Comparison of ENCODE assay signal across 14 cellular contexts in the genomic region with DNA sequence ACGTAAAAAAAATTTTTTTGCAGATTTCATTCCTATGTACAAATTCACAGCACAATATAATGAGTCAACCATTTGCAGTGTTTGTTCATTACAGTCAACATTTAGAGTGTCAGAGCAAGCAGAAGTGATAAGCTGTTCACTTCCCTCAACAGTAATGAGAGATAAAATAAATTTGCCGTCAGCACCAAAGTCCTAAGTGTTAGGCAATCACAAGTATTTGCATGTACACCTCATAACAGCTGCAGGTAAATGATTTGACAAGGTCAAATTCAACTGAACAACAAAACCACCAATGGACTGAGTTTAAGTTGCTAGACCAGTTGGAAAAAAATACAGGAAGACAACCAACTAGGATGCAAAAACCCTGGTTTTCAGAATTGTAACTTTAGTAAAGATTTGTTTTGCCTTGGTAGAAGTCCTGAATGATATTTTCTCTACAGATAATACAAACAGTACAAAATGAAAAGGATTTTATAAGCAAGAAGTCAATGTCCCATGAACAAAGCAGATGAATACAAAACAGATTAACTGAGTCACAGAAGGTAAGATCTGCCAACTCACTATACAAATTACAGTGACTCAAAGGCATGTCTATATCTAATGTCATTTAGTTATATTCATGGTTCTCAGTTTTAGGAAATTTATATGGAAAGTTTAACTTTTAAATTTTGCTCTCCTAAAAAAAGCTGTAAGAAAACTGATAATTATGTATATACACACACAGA. TPM values are rescaled to one million over a fixed set of nuclear protein-coding genes. Genes with fewer than 3 reads are reported as not detected.
DNase-seq lines count a peak whose midpoint lies in the region; ATAC-seq and TF ChIP-seq lines count a peak whose summit lies in the region.
"Had no signal": no experiment of that assay in that cellular context is flagged by ENCODE, and none has a peak within 500 bp of the region (broad histone marks: within the 10 kb centered on the region; RNA-seq: fewer than 3 reads in every experiment).

No MANE protein-coding gene starts in this region.

- no peak overlapping the region for H2AFZ ChIP-seq in OCI-LY7 (ENCODE audit: low read length)

- H3K79me2 ChIP-seq in OCI-LY7 (ENCODE audit: insufficient read depth, low read depth, low read length) = peaks cover 100% of the 10 kb centered on the region

- peak; percentile 51 for ATAC-seq in HG03354 (IDR thresholded peaks at IDR 0.05; ENCODE audit: poor library complexity, severe bottlenecking, unreplicated experiment)
- peak; percentile 92 for ATAC-seq in left colon
- no peak for ATAC-seq in stimulated activated naive CD8-positive, alpha-beta T cell treated with anti-CD3 and anti-CD28 coated beads, Interleukin-15, amount 100 ng/mL, for 72 hours

- H3K27me3 Mint-ChIP-seq in Calu3 (ENCODE audit: unreplicated experiment) = no peaks in the 10 kb centered on the region
- peaks cover 9% of the 10 kb centered on the region for H3K27me3 Mint-ChIP-seq in osteocyte (ENCODE audit: unreplicated experiment)
- peaks cover 16% of the 10 kb centered on the region for H3K27me3 Mint-ChIP-seq in stimulated activated naive CD8-positive, alpha-beta T cell treated with anti-CD3 and anti-CD28 coated beads, Interleukin-15, amount 100 ng/mL, for 72 hours

- peaks cover 17% of the 10 kb centered on the region; the same call in 1 of the 2 replicates for H3K9me3 ChIP-seq in OCI-LY7 (ENCODE audit: low read length)

- peak overlapping the region; percentile 57 for H3K4me2 ChIP-seq in OCI-LY7 (ENCODE audit: low read length)

- no TSS peak for BruUV-seq in Calu3 (replicated peaks; lab: Mats Ljungman, UMichigan)
- no TSS peak for BruUV-seq in OCI-LY7 (replicated peaks; lab: Mats Ljungman, UMichigan)

- DNase-seq in Calu3 (peak; percentile 51), OCI-LY7 (ENCODE audit: low spot score) (peak; percentile 44), left colon (no peak), osteocyte (ENCODE audit: extremely low spot score, unreplicated experiment) (no peak), AG08396 (ENCODE audit: low spot score) (no peak), NCI-H1105 treated with DMSO at 0.1 percent for 48 hours (lab: John Stamatoyannopoulos, UW) (no peak)
- no peak for DNase-seq in stimulated activated naive CD8-positive, alpha-beta T cell treated with anti-CD3 and anti-CD28 coated beads, Interleukin-15, amount 100 ng/mL, for 72 hours
- DNase-seq: activated CD4-positive, alpha-beta T cell treated with anti-CD3 and anti-CD28 coated beads for 48 hours; MV-4-11; posterior cingulate gyrus had no signal

- H3K4me1 ChIP-seq in OCI-LY7 (ENCODE audit: insufficient read depth, low read length, poor library complexity, severe bottlenecking) = peaks cover 64% of the 10 kb centered on the region

- POLR2A ChIA-PET in OCI-LY7 (lab: Charles Lee) = interaction anchor here (0.6 to 1.5 kb wide), 17 partner anchors 9 to 686 kb away, joined by 3 to 7 read pairs (median 4); no protein-coding TSS in a partner anchor

- H3K9me3 Mint-ChIP-seq in Calu3 (ENCODE audit: low read depth, unreplicated experiment) (peaks cover 2% of the 10 kb centered on the region), osteocyte (ENCODE audit: unreplicated experiment) (no peaks in the 10 kb centered on the region)
- no peaks in the 10 kb centered on the region for H3K9me3 Mint-ChIP-seq in stimulated activated naive CD8-positive, alpha-beta T cell treated with anti-CD3 and anti-CD28 coated beads, Interleukin-15, amount 100 ng/mL, for 72 hours
- H3K9me3 Mint-ChIP-seq: activated T-helper 2 cell treated with anti-CD3 and anti-CD28 coated beads, Interferon-gamma antibody, Interleukin-2, Interleukin-4, amounts not matched to agents 10 μg/mL and 5 μg/mL and 100 μg/mL, durations not matched to agents 14 hours and 24 hours and 36 hours; brain; mesothelial cell of epicardium had no signal

- peak overlapping the region; percentile 20 for H3K4me3 ChIP-seq in OCI-LY7 (ENCODE audit: low read depth, low read length, poor library complexity, severe bottlenecking)

- H3K36me3 Mint-ChIP-seq in Calu3 (ENCODE audit: insufficient read depth, unreplicated experiment) = peaks cover 24% of the 10 kb centered on the region
- H3K36me3 Mint-ChIP-seq in osteocyte (ENCODE audit: unreplicated experiment) = no peaks in the 10 kb centered on the region
- H3K36me3 Mint-ChIP-seq: brain, mesothelial cell of epicardium had no signal

- H3K4me1 Mint-ChIP-seq in Calu3 (ENCODE audit: low read depth, unreplicated experiment) (peaks cover 78% of the 10 kb centered on the region), osteocyte (ENCODE audit: unreplicated experiment) (no peaks in the 10 kb centered on the region)
- no peaks in the 10 kb centered on the region for H3K4me1 Mint-ChIP-seq in stimulated activated naive CD8-positive, alpha-beta T cell treated with anti-CD3 and anti-CD28 coated beads, Interleukin-15, amount 100 ng/mL, for 72 hours
- H3K4me1 Mint-ChIP-seq: brain had no signal

- H3K27ac Mint-ChIP-seq in Calu3 (ENCODE audit: unreplicated experiment) = peak overlapping the region; percentile 79
- no peak overlapping the region for H3K27ac Mint-ChIP-seq in osteocyte (ENCODE audit: unreplicated experiment)
- no peak overlapping the region for H3K27ac Mint-ChIP-seq in stimulated activated naive CD8-positive, alpha-beta T cell treated with anti-CD3 and anti-CD28 coated beads, Interleukin-15, amount 100 ng/mL, for 72 hours
- H3K27ac Mint-ChIP-seq: activated T-helper 2 cell treated with anti-CD3 and anti-CD28 coated beads, Interferon-gamma antibody, Interleukin-2, Interleukin-4, amounts not matched to agents 10 μg/mL and 5 μg/mL and 100 μg/mL, durations not matched to agents 14 hours and 24 hours and 36 hours; mesothelial cell of epicardium had no signal

- H3K9me2 ChIP-seq in OCI-LY7 (ENCODE audit: insufficient read depth, low read length) = no peaks in the 10 kb centered on the region

- H3K36me3 ChIP-seq in OCI-LY7 (ENCODE audit: insufficient read depth, low read length) = peaks cover 96% of the 10 kb centered on the region

- intact Hi-C loops in Calu3 (cut with micrococcal nuclease; ENCODE audit: unreplicated experiment) (loop anchor here (1.0 to 2.0 kb wide), 2 partner anchors 14 to 97 kb away; no protein-coding TSS in a partner anchor), OCI-LY7 (cut with micrococcal nuclease; ENCODE audit: unreplicated experiment) (no loop called here), left colon (cut with DNase I, micrococcal nuclease) (no loop called here)

- peaks cover 21% of the 10 kb centered on the region; the same call in 1 of the 2 replicates for H4K20me1 ChIP-seq in OCI-LY7 (ENCODE audit: insufficient read depth, low read length)

- TF ChIP-seq CTCF in Calu3 (IDR thresholded peaks at IDR 0.05; ENCODE audit: unreplicated experiment) = no peak
- no peak for TF ChIP-seq CTCF in OCI-LY7 (conservative IDR thresholded peaks at IDR 0.05; ENCODE audit: low read length)
- no peak for TF ChIP-seq CTCF in osteocyte (IDR thresholded peaks at IDR 0.05)

- H3K4me3 Mint-ChIP-seq in Calu3 (ENCODE audit: low read depth, unreplicated experiment) = peak overlapping the region; percentile 42
- H3K4me3 Mint-ChIP-seq in osteocyte (ENCODE audit: unreplicated experiment) = no peak overlapping the region
- no peak overlapping the region for H3K4me3 Mint-ChIP-seq in stimulated activated naive CD8-positive, alpha-beta T cell treated with anti-CD3 and anti-CD28 coated beads, Interleukin-15, amount 100 ng/mL, for 72 hours
- H3K4me3 Mint-ChIP-seq: mesothelial cell of epicardium had no signal

- CTCF ChIA-PET in Calu3 (lab: Charles Lee) = interaction anchor here (0.7 to 4.6 kb wide), 8 partner anchors 9 to 257 kb away, joined by 3 to 34 read pairs (median 6); no protein-coding TSS in a partner anchor
- CTCF ChIA-PET in OCI-LY7 (lab: Charles Lee; ENCODE audit: unreplicated experiment) = interaction anchor here (0.6 to 0.8 kb wide), 2 partner anchors 99 to 186 kb away, joined by 3 to 4 read pairs; no protein-coding TSS in a partner anchor

- H3K27ac ChIP-seq in OCI-LY7 (ENCODE audit: low read depth, low read length, poor library complexity, severe bottlenecking) = peak overlapping the region; percentile 28

RNA-seq across cellular contexts. Expression of gene RAPGEF5, which starts 10.4 kb away (rescaled TPM):
- total RNA-seq in Calu3 (2022) = 108 and 128 TPM in 2 replicates
- 114 and 136 TPM in 2 replicates for total RNA-seq in OCI-LY7 (2014; rRNA removed; shearing (Covaris generic))
- 115 and 120 TPM in 2 replicates for total RNA-seq in OCI-LY7 (2022)
- 10 to 100 TPM; 51.7 to 62.9 TPM for total RNA-seq in left colon
- 0.21 and 0.27 TPM in 2 replicates for total RNA-seq in osteocyte

Comparison
In these comparisons a context has a peak if more than half of its experiments do, and no peak if none do; other contexts are left out.
1. DNase-seq: peak in Calu3 (single experiment) and OCI-LY7 (single experiment); none in left colon (0 of 2), osteocyte (single experiment), AG08396 (single experiment), NCI-H1105 treated with DMSO at 0.1 percent for 48 hours (single experiment) and stimulated activated naive CD8-positive, alpha-beta T cell treated with anti-CD3 and anti-CD28 coated beads, Interleukin-15, amount 100 ng/mL, for 72 hours (0 of 2).
2. RNA of gene RAPGEF5, which starts 10.4 kb away (total RNA-seq): 114 to 136 TPM in OCI-LY7, 108 to 128 TPM in Calu3 and 51.7 to 62.9 TPM in left colon; 0.21 to 0.27 TPM in osteocyte; every median in the first group is over 10 times any median in the second.